ENCODE assay signal across 8 cellular contexts in the genomic region with DNA sequence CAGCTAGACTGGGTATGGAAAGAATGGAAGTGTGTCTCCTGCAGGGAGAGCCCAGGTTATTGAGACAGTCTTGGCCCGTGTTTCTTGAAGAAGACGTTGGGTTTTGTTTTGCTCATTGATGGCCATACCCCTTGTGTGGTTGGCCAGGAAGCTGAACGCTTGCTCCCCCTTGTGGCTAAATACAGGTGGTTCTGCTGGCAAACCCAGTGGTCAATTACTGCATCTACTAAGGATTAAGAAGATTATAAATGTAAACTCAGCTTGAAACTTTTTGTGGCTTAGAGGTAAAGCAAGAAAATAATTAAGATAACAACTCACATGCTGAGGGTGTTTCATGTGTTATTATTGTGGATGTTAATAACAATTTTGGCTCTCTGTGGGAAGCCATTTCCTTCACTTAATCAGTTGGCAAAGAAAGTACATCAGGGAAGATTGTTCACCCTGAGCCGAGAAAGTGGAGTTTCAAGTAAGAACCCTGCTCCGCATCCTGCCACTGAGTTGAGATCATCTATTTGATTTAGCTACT.
DNase-seq lines count a peak whose midpoint lies in the region; ATAC-seq lines count a peak whose summit lies in the region.

No MANE protein-coding gene starts in this region.

- H3K27ac Mint-ChIP-seq in activated naive CD4-positive, alpha-beta T cell treated with anti-CD3 and anti-CD28 coated beads, Interleukin-2, amount 50 U/mL, for 72 hours: no peak overlapping the region

- H3K36me3 Mint-ChIP-seq in activated naive CD4-positive, alpha-beta T cell treated with anti-CD3 and anti-CD28 coated beads, Interleukin-2, amount 50 U/mL, for 72 hours: no peaks in the 10 kb centered on the region

- DNase-seq in DMS 273 treated with DMSO at 0.1 percent for 48 hours (lab: John Stamatoyannopoulos, UW) (peak; percentile 16), KG1 (lab: John Stamatoyannopoulos, UW) (peak; percentile 21), RKO (ENCODE audit: low spot score) (peak; percentile 71), left cardiac atrium (peak; percentile 57), renal cortical epithelial cell (ENCODE audit: low read depth) (peak; percentile 77)
- peak in 1 of 2 donors; percentile 65 for DNase-seq in activated naive CD4-positive, alpha-beta T cell treated with anti-CD3 and anti-CD28 coated beads, Interleukin-2, amount 50 U/mL, for 72 hours (ENCODE audit: low spot score in 2 of 2)

- intact Hi-C loops in left cardiac atrium (cut with DNase I): loop anchor here in 1 of 2 donors (5.0 kb wide), 1 partner anchor 254 kb away; no protein-coding TSS in a partner anchor

- no peaks in the 10 kb centered on the region for H3K9me3 Mint-ChIP-seq in activated naive CD4-positive, alpha-beta T cell treated with anti-CD3 and anti-CD28 coated beads, Interleukin-2, amount 50 U/mL, for 72 hours

- ATAC-seq in GM21423 (IDR thresholded peaks at IDR 0.05; ENCODE audit: unreplicated experiment) (peak; percentile 63), left cardiac atrium (peak; percentile 77 to 80), HG03469 (IDR thresholded peaks at IDR 0.05; ENCODE audit: unreplicated experiment) (no peak)
- ATAC-seq in activated naive CD4-positive, alpha-beta T cell treated with anti-CD3 and anti-CD28 coated beads, Interleukin-2, amount 50 U/mL, for 72 hours: peak; percentile 76 to 77
